11 cellular contexts compared by ENCODE assay signal in genomic region chr16:86387461-86388440, GRCh38.
DNase-seq lines count a peak whose midpoint lies in the region; ATAC-seq, FAIRE-seq and TF ChIP-seq lines count a peak whose summit lies in the region.
"Had no signal": no experiment of that assay in that cellular context is flagged by ENCODE, and none has a peak within 500 bp of the region (broad histone marks: within the 10 kb centered on the region; RNA-seq: fewer than 3 reads in every experiment).

No MANE protein-coding gene starts in this region.

- H3K4me3 ChIP-seq in BLaER1 (no peak overlapping the region), H7 (ENCODE audit: insufficient read depth, low read depth, low read length) (no peak overlapping the region), neural progenitor cell (no peak overlapping the region)
- H3K4me3 ChIP-seq: stomach had no signal

- peak; percentile 95 for DNase-seq in HTR-8/SVneo (ENCODE audit: insufficient read length, low spot score)
- peak; percentile 98 for DNase-seq in amniotic epithelial cell (ENCODE audit: low read depth)
- no peak for DNase-seq in left lobe of liver (ENCODE audit: low spot score)
- DNase-seq in AML-193 (lab: John Stamatoyannopoulos, UW) = no peak
- no peak for DNase-seq in H7
- no peak for DNase-seq in neural progenitor cell (ENCODE audit: low spot score)
- no peak for DNase-seq in CD14-positive monocyte (ENCODE audit: low spot score)
- DNase-seq: NCI-H510A treated with DMSO at 0.1 percent for 48 hours, stomach had no signal

- no peak overlapping the region for H3K4me3 Mint-ChIP-seq in neural progenitor cell
- H3K4me3 Mint-ChIP-seq in CD14-positive monocyte = no peak overlapping the region
- H3K4me3 Mint-ChIP-seq: mesothelial cell of epicardium had no signal

- no peak overlapping the region for H3K27ac Mint-ChIP-seq in neural progenitor cell
- no peak overlapping the region for H3K27ac Mint-ChIP-seq in CD14-positive monocyte
- H3K27ac Mint-ChIP-seq: mesothelial cell of epicardium had no signal

- H3F3A ChIP-seq in neural progenitor cell (ENCODE audit: low read depth) = no peaks in the 10 kb centered on the region

- H3K27me3 Mint-ChIP-seq in neural progenitor cell (ENCODE audit: insufficient read depth, low read depth) (peaks cover 12% of the 10 kb centered on the region), CD14-positive monocyte (ENCODE audit: low read depth in 3 of 3) (peaks cover 6 to 12% (median 9%) of the 10 kb centered on the region in 3 donors)

- no peaks in the 10 kb centered on the region for H3K79me2 ChIP-seq in neural progenitor cell (ENCODE audit: low read depth)

- H3K36me3 Mint-ChIP-seq in neural progenitor cell = no peaks in the 10 kb centered on the region
- no peaks in the 10 kb centered on the region for H3K36me3 Mint-ChIP-seq in CD14-positive monocyte

- no peak for TF ChIP-seq CTCF in neural progenitor cell (IDR thresholded peaks at IDR 0.05)
- TF ChIP-seq CTCF in CD14-positive monocyte (IDR thresholded peaks at IDR 0.05) = no peak

- peak; percentile 39 for ATAC-seq in left lobe of liver

- H3K36me3 ChIP-seq in BLaER1 (no peaks in the 10 kb centered on the region), H7 (replicated peaks; ENCODE audit: control insufficient read depth, insufficient read depth, low read length) (no peaks in the 10 kb centered on the region), neural progenitor cell (no peaks in the 10 kb centered on the region)
- H3K36me3 ChIP-seq: stomach had no signal

- H3K9me3 ChIP-seq in BLaER1 (no peaks in the 10 kb centered on the region), neural progenitor cell (ENCODE audit: low read depth) (no peaks in the 10 kb centered on the region)
- H3K9me3 ChIP-seq: stomach had no signal

- H2AFZ ChIP-seq in neural progenitor cell (replicated peaks) = no peak overlapping the region

- intact Hi-C loops in CD14-positive monocyte (cut with micrococcal nuclease) = no loop called here

- FAIRE-seq in HTR-8/SVneo (lab: Jason Lieb, UNC) = peak; percentile 95

- H3K9ac ChIP-seq in BLaER1 (no peak overlapping the region), neural progenitor cell (no peak overlapping the region)

- H3K9me3 Mint-ChIP-seq in neural progenitor cell (no peaks in the 10 kb centered on the region), CD14-positive monocyte (peaks cover 0 to 2% (median 0%) of the 10 kb centered on the region in 7 donors)

- 0 out of 2 replicates have a peak overlapping the region, but pooled peaks have one; percentile 11 for H3K4me2 ChIP-seq in BLaER1
- H3K4me2 ChIP-seq in neural progenitor cell = no peak overlapping the region

- H3K4me1 Mint-ChIP-seq in neural progenitor cell (peaks cover 9% of the 10 kb centered on the region), CD14-positive monocyte (peaks cover 2% of the 10 kb centered on the region)

- H3K27ac ChIP-seq in BLaER1 (no peak overlapping the region), neural progenitor cell (no peak overlapping the region)
- H3K27ac ChIP-seq: stomach had no signal

- peaks cover 24% of the 10 kb centered on the region for H3K4me1 ChIP-seq in BLaER1
- no peaks in the 10 kb centered on the region for H3K4me1 ChIP-seq in neural progenitor cell
- H3K4me1 ChIP-seq: stomach had no signal

- H3K27me3 ChIP-seq in BLaER1 = no peaks in the 10 kb centered on the region
- no peaks in the 10 kb centered on the region for H3K27me3 ChIP-seq in H7 (ENCODE audit: control insufficient read depth, insufficient read depth, low read length)
- H3K27me3 ChIP-seq in neural progenitor cell = no peaks in the 10 kb centered on the region

- no peaks in the 10 kb centered on the region for H4K20me1 ChIP-seq in BLaER1
- H4K20me1 ChIP-seq in neural progenitor cell (ENCODE audit: low read depth) = no peaks in the 10 kb centered on the region

Comparison
In these comparisons a context has a peak if more than half of its experiments do, and no peak if none do; other contexts are left out.
1. DNase-seq: peak in HTR-8/SVneo (single experiment) and amniotic epithelial cell (single experiment); none in left lobe of liver (single experiment), AML-193 (0 of 2), H7 (single experiment), neural progenitor cell (single experiment) and CD14-positive monocyte (single experiment).